ENCODE assay signal across 8 cellular contexts in genomic region chr9:126491256-126491879, GRCh38.
DNase-seq lines count a peak whose midpoint lies in the region; ATAC-seq lines count a peak whose summit lies in the region.

No MANE protein-coding gene starts in this region.

- no peak overlapping the region for H3K56ac ChIP-seq in mesendoderm (ENCODE audit: low read length)

- H3K27me3 ChIP-seq in effector memory CD4-positive, alpha-beta T cell (replicated peaks; ENCODE audit: control insufficient read depth, insufficient read depth, low read length, poor library complexity, severe bottlenecking) = no peaks in the 10 kb centered on the region
- no peaks in the 10 kb centered on the region for H3K27me3 ChIP-seq in mesendoderm (ENCODE audit: insufficient read depth, low read length, poor library complexity)

- H3K18ac ChIP-seq in mesendoderm (ENCODE audit: low read length) = no peak overlapping the region

- H3K4ac ChIP-seq in mesendoderm (ENCODE audit: low read depth, low read length) = no peak overlapping the region

- H3K23ac ChIP-seq in mesendoderm (ENCODE audit: low read length) = no peak overlapping the region

- H3K79me1 ChIP-seq in mesendoderm (ENCODE audit: low read length) = no peaks in the 10 kb centered on the region

- no peak overlapping the region for H3K9ac ChIP-seq in mesendoderm (ENCODE audit: low read length)

- DNase-seq in activated effector memory CD4-positive, alpha-beta T cell treated with anti-CD3 and anti-CD28 coated beads, Interleukin-2, amount 50 U/mL, for 16 hours = peak; percentile 80
- no peak for DNase-seq in activated effector memory CD4-positive, alpha-beta T cell treated with Interleukin-2 at 50 U/mL for 16 hours
- peak; percentile 58 for DNase-seq in NCI-H1694 treated with DMSO at 0.1 percent for 48 hours (lab: John Stamatoyannopoulos, UW)
- DNase-seq in UCSD-AML1 (lab: John Stamatoyannopoulos, UW; ENCODE audit: unreplicated experiment) = peak; percentile 23
- peak; percentile 30 to 36 (median 33) for DNase-seq in effector memory CD4-positive, alpha-beta T cell
- DNase-seq in mesendoderm = peak; percentile 53
- DNase-seq in substantia nigra (lab: John Stamatoyannopoulos, UW) = peak in 23 of 49 donors; percentile 17 to 67 (median 30)

- H2BK120ac ChIP-seq in mesendoderm (ENCODE audit: low read depth, low read length) = no peak overlapping the region

- no CpG with 5 or more reads among the region's 11 CpGs for WGBS in mesendoderm (ENCODE audit: extremely low coverage, insufficient coverage, low lambda C conversion rate)

- H3K36me3 ChIP-seq in effector memory CD4-positive, alpha-beta T cell (ENCODE audit: control insufficient read depth, insufficient read depth, low read length) = no peaks in the 10 kb centered on the region
- H3K36me3 ChIP-seq in mesendoderm (ENCODE audit: control insufficient read depth, insufficient read depth, low read length) = no peaks in the 10 kb centered on the region

- no peaks in the 10 kb centered on the region for H3K79me2 ChIP-seq in mesendoderm (ENCODE audit: control insufficient read depth, insufficient read depth, low read length)

- H2BK15ac ChIP-seq in mesendoderm (replicated peaks; ENCODE audit: low read depth) = no peak overlapping the region

- no peak overlapping the region for H3K4me3 ChIP-seq in effector memory CD4-positive, alpha-beta T cell (ENCODE audit: insufficient read depth, low read depth, low read length, poor library complexity, severe bottlenecking)
- H3K4me3 ChIP-seq in mesendoderm (ENCODE audit: low read length) = no peak overlapping the region

- no peak overlapping the region for H2AK5ac ChIP-seq in mesendoderm (ENCODE audit: low read length)

- no peak overlapping the region for H4K8ac ChIP-seq in mesendoderm (ENCODE audit: low read depth, low read length)

- H4K5ac ChIP-seq in mesendoderm (ENCODE audit: low read length) = no peak overlapping the region

- no peak for ATAC-seq in HG03520 (IDR thresholded peaks at IDR 0.05; ENCODE audit: unreplicated experiment)

- no peak overlapping the region for H2BK5ac ChIP-seq in mesendoderm (ENCODE audit: low read length)

- H3K9me3 ChIP-seq in effector memory CD4-positive, alpha-beta T cell (ENCODE audit: control insufficient read depth, low read length) = no peaks in the 10 kb centered on the region

- no peak overlapping the region for H3K27ac ChIP-seq in effector memory CD4-positive, alpha-beta T cell (ENCODE audit: insufficient read depth, low read length, poor library complexity, severe bottlenecking)
- H3K27ac ChIP-seq in mesendoderm (ENCODE audit: low read depth, low read length) (no peak overlapping the region), substantia nigra (ENCODE audit: low read depth, low read length, poor library complexity, severe bottlenecking) (peak overlapping the region; percentile 69)

- H3K4me1 ChIP-seq in effector memory CD4-positive, alpha-beta T cell (ENCODE audit: control insufficient read depth, insufficient read depth, low read length, poor library complexity, severe bottlenecking) = peaks cover 6% of the 10 kb centered on the region
- no peaks in the 10 kb centered on the region for H3K4me1 ChIP-seq in mesendoderm (ENCODE audit: control insufficient read depth, low read depth, low read length)

- H3K4me2 ChIP-seq in mesendoderm (ENCODE audit: low read length) = no peak overlapping the region
